ENCODE assay signal across 14 cellular contexts in genomic region chr7:1561036-1561940, GRCh38. TPM values are rescaled to one million over a fixed set of nuclear protein-coding genes. Genes with fewer than 3 reads are reported as not detected.
DNase-seq lines count a peak whose midpoint lies in the region; TF ChIP-seq lines count a peak whose summit lies in the region.
"Had no signal": no experiment of that assay in that cellular context is flagged by ENCODE, and none has a peak within 500 bp of the region (broad histone marks: within the 10 kb centered on the region; RNA-seq: fewer than 3 reads in every experiment).

No MANE protein-coding gene starts in this region.

- peaks cover 2% of the 10 kb centered on the region for H3K27me3 Mint-ChIP-seq in brain
- H3K27me3 Mint-ChIP-seq in glutamatergic neuron (ENCODE audit: unreplicated experiment), result peaks cover 14% of the 10 kb centered on the region

- no peaks in the 10 kb centered on the region for H4K20me1 ChIP-seq in PC-9 (ENCODE audit: insufficient read depth)

- no peak overlapping the region for H3K4me2 ChIP-seq in PC-9

- H3K4me3 ChIP-seq in H7 (ENCODE audit: insufficient read depth, low read depth, low read length), result no peak overlapping the region
- H3K4me3 ChIP-seq in prostate gland, result no peak overlapping the region
- H3K4me3 ChIP-seq in PC-9, result no peak overlapping the region

- H3K4me3 Mint-ChIP-seq in brain, result no peak overlapping the region
- H3K4me3 Mint-ChIP-seq in glutamatergic neuron (ENCODE audit: unreplicated experiment), result peak overlapping the region; percentile 85

- H3K9me2 ChIP-seq in PC-9 (ENCODE audit: insufficient read depth), result no peaks in the 10 kb centered on the region

- POLR2A ChIA-PET in PC-9 (lab: Charles Lee; ENCODE audit: unreplicated experiment), result no interaction called here

- WGBS in prostate gland, result 81% methylated on average over 33 of the region's 34 CpGs

- no peaks in the 10 kb centered on the region for H3K36me3 ChIP-seq in H7 (replicated peaks; ENCODE audit: control insufficient read depth, insufficient read depth, low read length)
- H3K36me3 ChIP-seq in prostate gland, result no peaks in the 10 kb centered on the region
- H3K36me3 ChIP-seq in PC-9 (ENCODE audit: low read depth), result no peaks in the 10 kb centered on the region

- H3K4me1 ChIP-seq in prostate gland (replicated peaks), result peaks cover 28% of the 10 kb centered on the region
- peaks cover 48% of the 10 kb centered on the region for H3K4me1 ChIP-seq in PC-9 (replicated peaks; ENCODE audit: insufficient read depth)

- no peaks in the 10 kb centered on the region for H3K9me3 ChIP-seq in prostate gland
- H3K9me3 ChIP-seq in PC-9 (ENCODE audit: insufficient read depth, low read depth), result no peaks in the 10 kb centered on the region

- DNase-seq in H7 (peak; percentile 58), glutamatergic neuron (no peak), prostate gland (ENCODE audit: low spot score) (no peak), NCI-H69 (lab: John Stamatoyannopoulos, UW) (no peak), SK-N-DZ (ENCODE audit: low spot score) (no peak), PC-9 (no peak)
- DNase-seq: C1 segment of cervical spinal cord, DMS 273 treated with DMSO at 0.1 percent for 48 hours, NCI-H1105 treated with DMSO at 0.1 percent for 48 hours, NCI-H526 treated with DMSO at 0.1 percent for 48 hours had no signal

- peaks cover 50% of the 10 kb centered on the region for H3F3A ChIP-seq in PC-9 (ENCODE audit: insufficient read depth, low read depth)

- no peak overlapping the region for H2AFZ ChIP-seq in PC-9

- H3K27ac Mint-ChIP-seq in brain, result peak overlapping the region in 3 of 5 experiments; percentile 83 to 90 (median 89)
- H3K27ac Mint-ChIP-seq in glutamatergic neuron (ENCODE audit: unreplicated experiment), result peak overlapping the region; percentile 96
- H3K27ac Mint-ChIP-seq: IgD-negative memory B cell had no signal

- H3K9me3 Mint-ChIP-seq in brain (no peaks in the 10 kb centered on the region), glutamatergic neuron (ENCODE audit: unreplicated experiment) (peaks cover 19% of the 10 kb centered on the region)
- H3K9me3 Mint-ChIP-seq: IgD-negative memory B cell had no signal

- H3K27me3 ChIP-seq in H7 (ENCODE audit: control insufficient read depth, insufficient read depth, low read length), result no peaks in the 10 kb centered on the region
- no peaks in the 10 kb centered on the region for H3K27me3 ChIP-seq in prostate gland (replicated peaks; ENCODE audit: insufficient read depth)
- H3K27me3 ChIP-seq in PC-9 (ENCODE audit: insufficient read depth, low read depth), result no peaks in the 10 kb centered on the region

- peaks cover 13% of the 10 kb centered on the region for H3K4me1 Mint-ChIP-seq in brain
- H3K4me1 Mint-ChIP-seq in glutamatergic neuron (ENCODE audit: low read depth, unreplicated experiment), result peaks cover 29% of the 10 kb centered on the region

- TF ChIP-seq CTCF in brain (conservative IDR thresholded peaks at IDR 0.05) (no peak), glutamatergic neuron (IDR thresholded peaks at IDR 0.05; ENCODE audit: partially characterized antibody, unreplicated experiment) (no peak), prostate gland (IDR thresholded peaks at IDR 0.05) (no peak), PC-9 (conservative IDR thresholded peaks at IDR 0.05) (no peak)

- H3K27ac ChIP-seq in prostate gland (peak overlapping the region; percentile 83 to 87), PC-9 (no peak overlapping the region)

- no peak for TF ChIP-seq POLR2A in prostate gland (IDR thresholded peaks at IDR 0.05)

- intact Hi-C loops in prostate gland (cut with DNase I) (no loop called here), PC-9 (cut with micrococcal nuclease; ENCODE audit: unreplicated experiment) (loop anchor here (10.0 kb wide), 1 partner anchor 684 kb away; the partner anchor contains the start of genes MRM2 and NUDT1)

- H3K36me3 Mint-ChIP-seq in brain, result peaks cover 11% of the 10 kb centered on the region
- H3K36me3 Mint-ChIP-seq in glutamatergic neuron (ENCODE audit: unreplicated experiment), result no peaks in the 10 kb centered on the region
- H3K36me3 Mint-ChIP-seq: IgD-negative memory B cell had no signal

- CTCF ChIA-PET in PC-9 (lab: Charles Lee), result no interaction called here

- H3K79me2 ChIP-seq in PC-9 (ENCODE audit: low read depth), result no peaks in the 10 kb centered on the region

- no TSS peak for BruUV-seq in PC-9 (replicated peaks; lab: Mats Ljungman, UMichigan)

RNA-seq across cellular contexts. Expression of gene TMEM184A, which starts 5.3 kb away (rescaled TPM):
- total RNA-seq in H7 (2014; rRNA removed; shearing (Covaris generic)), result 0.74 and 1.2 TPM in 2 replicates
- polyA plus RNA-seq in brain (ENCODE audit: insufficient read depth, low read depth, low replicate concordance), result 4.3 TPM
- total RNA-seq in glutamatergic neuron (ENCODE audit: unreplicated experiment) (20.7 TPM), prostate gland (10 to 100 TPM; 15.4 to 59.2 TPM), PC-9 (2021) (21.4 TPM in 2 replicates)
- 0.38 and 0.68 TPM in 2 replicates for polyA plus RNA-seq in SK-N-DZ (2014; cell fraction: cytosol; rRNA removed)
- polyA plus RNA-seq in SK-N-DZ (2014; cell fraction: nucleus; rRNA removed), result 2.3 and 2.4 TPM in 2 replicates
- total RNA-seq: A673, RPMI7951 had no signal

RNA-seq across cellular contexts. Expression of gene PSMG3, which starts 8.5 kb away (rescaled TPM):
- 45.9 and 49.8 TPM in 2 replicates for total RNA-seq in H7 (2014; rRNA removed; shearing (Covaris generic))
- polyA plus RNA-seq in brain (ENCODE audit: insufficient read depth, low read depth, low replicate concordance), result 68.4 TPM
- total RNA-seq in glutamatergic neuron (ENCODE audit: unreplicated experiment), result 56.6 TPM
- 10 to 100 TPM; 50.0 to 51.6 TPM for total RNA-seq in prostate gland
- polyA plus RNA-seq in SK-N-DZ (2014; cell fraction: cytosol; rRNA removed), result 114 and 158 TPM in 2 replicates
- 124 and 138 TPM in 2 replicates for polyA plus RNA-seq in SK-N-DZ (2014; cell fraction: nucleus; rRNA removed)
- total RNA-seq in PC-9 (2021), result 63.3 and 78.9 TPM in 2 replicates

RNA-seq across cellular contexts. Expression of gene MAFK, which starts 30.8 kb away (rescaled TPM):
- total RNA-seq in H7 (2014; rRNA removed; shearing (Covaris generic)), result 14.8 and 23.1 TPM in 2 replicates
- 17.9 TPM for polyA plus RNA-seq in brain (ENCODE audit: insufficient read depth, low read depth, low replicate concordance)
- total RNA-seq in glutamatergic neuron (ENCODE audit: unreplicated experiment) (10.5 TPM), prostate gland (10 to 100 TPM; 29.1 to 50.6 TPM), PC-9 (2021) (43.1 and 70.8 TPM in 2 replicates)
- polyA plus RNA-seq in SK-N-DZ (2014; cell fraction: cytosol; rRNA removed), result 1.8 and 3.6 TPM in 2 replicates
- polyA plus RNA-seq in SK-N-DZ (2014; cell fraction: nucleus; rRNA removed), result 5.1 and 10.7 TPM in 2 replicates

RNA-seq across cellular contexts. Expression of gene INTS1, which starts 57.1 kb away (rescaled TPM):
- total RNA-seq in H7 (2014; rRNA removed; shearing (Covaris generic)), result 71.8 and 78.7 TPM in 2 replicates
- polyA plus RNA-seq in brain (ENCODE audit: insufficient read depth, low read depth, low replicate concordance), result 102 TPM
- 108 TPM for total RNA-seq in glutamatergic neuron (ENCODE audit: unreplicated experiment)
- 100 to 1,000 TPM in 1 of 2 donors, 10 to 100 TPM in 1; 64.9 to 146 TPM for total RNA-seq in prostate gland
- polyA plus RNA-seq in SK-N-DZ (2014; cell fraction: cytosol; rRNA removed), result 42.2 and 44.8 TPM in 2 replicates
- 127 and 147 TPM in 2 replicates for polyA plus RNA-seq in SK-N-DZ (2014; cell fraction: nucleus; rRNA removed)
- 124 and 170 TPM in 2 replicates for total RNA-seq in PC-9 (2021)
